In genomic region chr17:80283116-80283852, GRCh38 we compare ENCODE assay signal across 1 cellular context.
A peak's percentile ranks its signal among the peaks of the same experiment; 100 is the strongest.
TF ChIP-seq lines count a peak whose summit lies in the region.

No MANE protein-coding gene starts in this region.

TF ChIP-seq in HEK293, 187 proteins besides CTCF, POLR2A, EP300 and RAD21:
- TF ChIP-seq ZNF449 (tag by site-specific recombination; IDR thresholded peaks at IDR 0.05) (peak; percentile 90), ZNF341 (tag by site-specific recombination; IDR thresholded peaks at IDR 0.05; ENCODE audit: low read depth) (peak; percentile 88), ZNF660 (tag by site-specific recombination; IDR thresholded peaks at IDR 0.05) (no peak), ZIC2 (tag by site-specific recombination; IDR thresholded peaks at IDR 0.05) (0 out of 2 replicates have a peak, but pooled peaks have one; percentile 7)
